Comparison of ENCODE assay signal across 10 cellular contexts in genomic region chr4:96189761-96190160, GRCh38.
"Had no signal": no experiment of that assay in that cellular context is flagged by ENCODE, and none has a peak within 500 bp of the region (broad histone marks: within the 10 kb centered on the region; RNA-seq: fewer than 3 reads in every experiment).

No MANE protein-coding gene starts in this region.

- H3K4me1 ChIP-seq: HAP-1 had no signal

- H3K9me3 Mint-ChIP-seq: GM23338 had no signal

- H3K4me3 ChIP-seq: GM23248, GM23338, HAP-1 had no signal

- FAIRE-seq: H1, H54 had no signal

- H3K4me2 ChIP-seq: GM23338 had no signal

- H3K4me1 Mint-ChIP-seq: GM23338, H9 had no signal

- H3K9ac ChIP-seq: GM23248 had no signal

- H2AFZ ChIP-seq: GM23248, GM23338 had no signal

- ATAC-seq: GM23338, HCT116 had no signal

- H3K9me3 ChIP-seq: HAP-1 had no signal

- DNase-seq: GM23248, GOT3, H9, HCEC 1CT, HFFc6 had no signal

- H3K27ac Mint-ChIP-seq: GM23338, H9, HFFc6 had no signal

- H3K36me3 ChIP-seq: HAP-1 had no signal

- H3K27ac ChIP-seq: GM23248 had no signal

- H3K4me3 Mint-ChIP-seq: GM23338, H9, HFFc6 had no signal
